ENCODE assay signal across 20 cellular contexts in the genomic region with DNA sequence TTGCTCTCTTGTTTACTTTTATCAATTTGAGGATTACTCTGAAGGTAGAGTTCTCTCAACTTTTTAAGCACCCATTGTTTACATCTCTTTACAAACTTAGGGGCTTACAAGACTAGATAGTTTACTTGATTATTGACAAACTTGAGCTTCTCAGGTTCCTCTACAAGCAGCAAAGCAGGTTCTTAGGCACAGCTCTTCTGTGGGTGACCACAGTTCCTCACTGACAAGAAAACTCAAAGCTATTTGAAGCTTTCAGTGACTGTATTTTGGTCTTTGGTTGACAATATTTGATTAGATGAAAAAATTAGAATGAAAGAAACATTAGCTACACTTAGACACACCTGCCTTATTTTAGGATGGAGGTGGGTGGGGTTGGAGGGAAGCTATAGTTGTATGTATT.
DNase-seq lines count a peak whose midpoint lies in the region; ATAC-seq and TF ChIP-seq lines count a peak whose summit lies in the region.
"Had no signal": no experiment of that assay in that cellular context is flagged by ENCODE, and none has a peak within 500 bp of the region (broad histone marks: within the 10 kb centered on the region; RNA-seq: fewer than 3 reads in every experiment).

No MANE protein-coding gene starts in this region.

- no peak for TF ChIP-seq EP300 in tibial nerve (IDR thresholded peaks at IDR 0.05)

- no peak overlapping the region for H3K4me3 Mint-ChIP-seq in CD4-positive, CD25-positive, alpha-beta regulatory T cell
- no peak overlapping the region for H3K4me3 Mint-ChIP-seq in CD4-positive, alpha-beta memory T cell
- H3K4me3 Mint-ChIP-seq in activated T-helper 2 cell treated with anti-CD3 and anti-CD28 coated beads, Interferon-gamma antibody, Interleukin-2, Interleukin-4, amounts not matched to agents 10 μg/mL and 5 μg/mL and 100 μg/mL, durations not matched to agents 14 hours and 24 hours and 36 hours (ENCODE audit: low read depth) = no peak overlapping the region
- H3K4me3 Mint-ChIP-seq in naive thymus-derived CD4-positive, alpha-beta T cell = peak overlapping the region in 1 of 10 donors; percentile 35
- H3K4me3 Mint-ChIP-seq: IgD-negative memory B cell, nephron progenitor cell had no signal

- intact Hi-C loops in CD4-positive, alpha-beta memory T cell (cut with micrococcal nuclease) = no loop called here
- intact Hi-C loops in activated T-helper 2 cell treated with anti-CD3 and anti-CD28 coated beads, Interferon-gamma antibody, Interleukin-2, Interleukin-4, amounts not matched to agents 10 μg/mL and 5 μg/mL and 100 μg/mL, durations not matched to agents 14 hours and 24 hours and 36 hours (cut with micrococcal nuclease) = loop anchor here (1.0 to 10.0 kb wide), 9 partner anchors 24 to 921 kb away; partner anchors contain the start of gene SUPT3H
- intact Hi-C loops in naive thymus-derived CD4-positive, alpha-beta T cell (cut with micrococcal nuclease) = loop anchor here (1.0 to 10.0 kb wide), 10 partner anchors 8 to 1014 kb away; partner anchors contain the start of genes CLIC5 (in 1 of the 2) and SUPT3H (in 1 of the 2)

- H3K9me3 Mint-ChIP-seq in CD4-positive, CD25-positive, alpha-beta regulatory T cell = no peaks in the 10 kb centered on the region
- H3K9me3 Mint-ChIP-seq in CD4-positive, alpha-beta memory T cell = no peaks in the 10 kb centered on the region
- H3K9me3 Mint-ChIP-seq in activated T-helper 2 cell treated with anti-CD3 and anti-CD28 coated beads, Interferon-gamma antibody, Interleukin-2, Interleukin-4, amounts not matched to agents 10 μg/mL and 5 μg/mL and 100 μg/mL, durations not matched to agents 14 hours and 24 hours and 36 hours = peaks cover 6% of the 10 kb centered on the region
- no peaks in the 10 kb centered on the region for H3K9me3 Mint-ChIP-seq in naive thymus-derived CD4-positive, alpha-beta T cell
- H3K9me3 Mint-ChIP-seq: IgD-negative memory B cell, nephron progenitor cell had no signal

- POLR2A ChIA-PET in CD4-positive, alpha-beta memory T cell (lab: Charles Lee; ENCODE audit: partially characterized antibody) = interaction anchor here (0.6 kb wide), 1 partner anchor 24 kb away, joined by 3 read pairs; no protein-coding TSS in a partner anchor
- POLR2A ChIA-PET in naive thymus-derived CD4-positive, alpha-beta T cell (lab: Charles Lee) = interaction anchor here (1.2 to 1.4 kb wide), 2 partner anchors 24 to 27 kb away, joined by 4 to 9 read pairs; no protein-coding TSS in a partner anchor

- no peak overlapping the region for H3K27ac ChIP-seq in CD4-positive, CD25-positive, alpha-beta regulatory T cell (ENCODE audit: insufficient read depth, low read length, poor library complexity, severe bottlenecking)
- no peak overlapping the region for H3K27ac ChIP-seq in CD4-positive, alpha-beta memory T cell (ENCODE audit: low read depth, low read length)
- H3K27ac ChIP-seq in tibial nerve = no peak overlapping the region
- no peak overlapping the region for H3K27ac ChIP-seq in naive thymus-derived CD4-positive, alpha-beta T cell (ENCODE audit: low read depth, low read length)
- H3K27ac ChIP-seq: BLaER1, lower lobe of right lung, RWPE1, tibial artery had no signal

- H3K27me3 ChIP-seq in CD4-positive, CD25-positive, alpha-beta regulatory T cell (ENCODE audit: control insufficient read depth, insufficient read depth, low read length) = no peaks in the 10 kb centered on the region
- H3K27me3 ChIP-seq in CD4-positive, alpha-beta memory T cell (ENCODE audit: insufficient read depth, low read length) = no peaks in the 10 kb centered on the region
- no peaks in the 10 kb centered on the region for H3K27me3 ChIP-seq in tibial nerve
- no peaks in the 10 kb centered on the region for H3K27me3 ChIP-seq in naive thymus-derived CD4-positive, alpha-beta T cell (ENCODE audit: control insufficient read depth in 2 of 2, insufficient read depth in 2 of 2, low read length in 2 of 2)
- H3K27me3 ChIP-seq: BLaER1, tibial artery had no signal

- peak overlapping the region; percentile 13 to 74 (median 33) for H3K27ac Mint-ChIP-seq in CD4-positive, CD25-positive, alpha-beta regulatory T cell
- H3K27ac Mint-ChIP-seq in CD4-positive, alpha-beta memory T cell = peak overlapping the region in 5 of 7 donors; percentile 15 to 79 (median 30)
- H3K27ac Mint-ChIP-seq in activated T-helper 2 cell treated with anti-CD3 and anti-CD28 coated beads, Interferon-gamma antibody, Interleukin-2, Interleukin-4, amounts not matched to agents 10 μg/mL and 5 μg/mL and 100 μg/mL, durations not matched to agents 14 hours and 24 hours and 36 hours = peak overlapping the region; percentile 93
- peak overlapping the region in 4 of 9 donors; percentile 14 to 87 (median 37) for H3K27ac Mint-ChIP-seq in naive thymus-derived CD4-positive, alpha-beta T cell
- H3K27ac Mint-ChIP-seq: IgD-negative memory B cell, nephron progenitor cell had no signal

- H3K27me3 Mint-ChIP-seq in CD4-positive, CD25-positive, alpha-beta regulatory T cell = no peaks in the 10 kb centered on the region
- no peaks in the 10 kb centered on the region for H3K27me3 Mint-ChIP-seq in CD4-positive, alpha-beta memory T cell
- no peaks in the 10 kb centered on the region for H3K27me3 Mint-ChIP-seq in activated T-helper 2 cell treated with anti-CD3 and anti-CD28 coated beads, Interferon-gamma antibody, Interleukin-2, Interleukin-4, amounts not matched to agents 10 μg/mL and 5 μg/mL and 100 μg/mL, durations not matched to agents 14 hours and 24 hours and 36 hours (ENCODE audit: low read depth)
- no peaks in the 10 kb centered on the region for H3K27me3 Mint-ChIP-seq in naive thymus-derived CD4-positive, alpha-beta T cell
- H3K27me3 Mint-ChIP-seq: IgD-negative memory B cell had no signal

- no peaks in the 10 kb centered on the region for H3K36me3 ChIP-seq in CD4-positive, CD25-positive, alpha-beta regulatory T cell (ENCODE audit: control insufficient read depth, insufficient read depth, low read length)
- no peaks in the 10 kb centered on the region for H3K36me3 ChIP-seq in CD4-positive, alpha-beta memory T cell (ENCODE audit: insufficient read depth, low read length)
- no peaks in the 10 kb centered on the region for H3K36me3 ChIP-seq in tibial nerve
- H3K36me3 ChIP-seq in naive thymus-derived CD4-positive, alpha-beta T cell (ENCODE audit: control insufficient read depth in 2 of 3, insufficient read depth in 3 of 3, low read length in 3 of 3) = no peaks in the 10 kb centered on the region
- H3K36me3 ChIP-seq: BLaER1, lower lobe of right lung, tibial artery had no signal

- no peaks in the 10 kb centered on the region for H3K9me3 ChIP-seq in CD4-positive, CD25-positive, alpha-beta regulatory T cell (ENCODE audit: control insufficient read depth in 2 of 2, low read length in 2 of 2)
- no peaks in the 10 kb centered on the region for H3K9me3 ChIP-seq in CD4-positive, alpha-beta memory T cell (ENCODE audit: control insufficient read depth in 1 of 2, low read length in 2 of 2)
- no peaks in the 10 kb centered on the region for H3K9me3 ChIP-seq in tibial nerve
- no peaks in the 10 kb centered on the region for H3K9me3 ChIP-seq in naive thymus-derived CD4-positive, alpha-beta T cell (ENCODE audit: control insufficient read depth in 2 of 3, low read length in 3 of 3)
- H3K9me3 ChIP-seq: BLaER1, lower lobe of right lung, tibial artery had no signal

- CTCF ChIA-PET in CD4-positive, alpha-beta memory T cell (lab: Charles Lee; ENCODE audit: partially characterized antibody) = interaction anchor here (1.4 kb wide), 1 partner anchor 345 kb away, joined by 3 read pairs; no protein-coding TSS in a partner anchor
- CTCF ChIA-PET in naive thymus-derived CD4-positive, alpha-beta T cell (lab: Charles Lee) = no interaction called here

- no peak for TF ChIP-seq CTCF in tibial nerve (IDR thresholded peaks at IDR 0.05)

- H3K4me1 Mint-ChIP-seq in CD4-positive, CD25-positive, alpha-beta regulatory T cell = peaks cover 16 to 25% (median 21%) of the 10 kb centered on the region in 4 donors
- peaks cover 21 to 28% (median 28%) of the 10 kb centered on the region in 4 donors for H3K4me1 Mint-ChIP-seq in CD4-positive, alpha-beta memory T cell
- peaks cover 36% of the 10 kb centered on the region for H3K4me1 Mint-ChIP-seq in activated T-helper 2 cell treated with anti-CD3 and anti-CD28 coated beads, Interferon-gamma antibody, Interleukin-2, Interleukin-4, amounts not matched to agents 10 μg/mL and 5 μg/mL and 100 μg/mL, durations not matched to agents 14 hours and 24 hours and 36 hours (ENCODE audit: low read depth)
- peaks cover 7 to 35% (median 26%) of the 10 kb centered on the region in 7 donors for H3K4me1 Mint-ChIP-seq in naive thymus-derived CD4-positive, alpha-beta T cell
- H3K4me1 Mint-ChIP-seq: nephron progenitor cell had no signal

- no peak for TF ChIP-seq POLR2A in tibial nerve (IDR thresholded peaks at IDR 0.05)

- no peak for DNase-seq in CD4-positive, CD25-positive, alpha-beta regulatory T cell
- DNase-seq in CD4-positive, alpha-beta memory T cell = no peak
- DNase-seq in NCI-H82 treated with DMSO at 0.1 percent for 48 hours (lab: John Stamatoyannopoulos, UW; ENCODE audit: unreplicated experiment) (peak; percentile 19), tibial nerve (ENCODE audit: low spot score in 2 of 2) (no peak), HCEC 1CT (no peak)
- DNase-seq in activated T-helper 2 cell treated with anti-CD3 and anti-CD28 coated beads, Interferon-gamma antibody, Interleukin-2, Interleukin-4, amounts not matched to agents 10 μg/mL and 5 μg/mL and 100 μg/mL, durations not matched to agents 14 hours and 24 hours and 36 hours (ENCODE audit: low spot score) = no peak
- no peak for DNase-seq in naive thymus-derived CD4-positive, alpha-beta T cell
- DNase-seq: activated CD4-positive, CD25-positive, alpha-beta regulatory T cell; amniotic stem cell; kidney glomerular epithelial cell; lower lobe of right lung; NCI-H1105; NCI-H187 treated with DMSO at 0.1 percent for 48 hours; NCI-H510A treated with DMSO at 0.1 percent for 48 hours; nephron progenitor cell; stimulated activated CD4-positive, alpha-beta T cell treated with anti-CD3 and anti-CD28 coated beads, Interleukin-4, amount 100 ng/mL, for 1 hour; tibial artery had no signal

- peaks cover 4% of the 10 kb centered on the region for H3K36me3 Mint-ChIP-seq in CD4-positive, CD25-positive, alpha-beta regulatory T cell
- H3K36me3 Mint-ChIP-seq in CD4-positive, alpha-beta memory T cell = no peaks in the 10 kb centered on the region
- peaks cover 37% of the 10 kb centered on the region for H3K36me3 Mint-ChIP-seq in activated T-helper 2 cell treated with anti-CD3 and anti-CD28 coated beads, Interferon-gamma antibody, Interleukin-2, Interleukin-4, amounts not matched to agents 10 μg/mL and 5 μg/mL and 100 μg/mL, durations not matched to agents 14 hours and 24 hours and 36 hours (ENCODE audit: low read depth)
- peaks cover 0 to 10% (median 4%) of the 10 kb centered on the region in 5 donors for H3K36me3 Mint-ChIP-seq in naive thymus-derived CD4-positive, alpha-beta T cell

- no peak overlapping the region for H3K4me3 ChIP-seq in CD4-positive, CD25-positive, alpha-beta regulatory T cell (ENCODE audit: low read depth, low read length)
- H3K4me3 ChIP-seq in CD4-positive, alpha-beta memory T cell (ENCODE audit: low read length in 2 of 2) = no peak overlapping the region
- no peak overlapping the region for H3K4me3 ChIP-seq in tibial nerve
- H3K4me3 ChIP-seq in naive thymus-derived CD4-positive, alpha-beta T cell (ENCODE audit: low read length) = no peak overlapping the region
- H3K4me3 ChIP-seq: BLaER1, lower lobe of right lung, tibial artery had no signal

- H3K4me1 ChIP-seq in CD4-positive, CD25-positive, alpha-beta regulatory T cell (ENCODE audit: control insufficient read depth, insufficient read depth, low read length, poor library complexity, severe bottlenecking) = peaks cover 9% of the 10 kb centered on the region
- H3K4me1 ChIP-seq in CD4-positive, alpha-beta memory T cell (ENCODE audit: insufficient read depth, low read length) = peaks cover 23% of the 10 kb centered on the region
- no peaks in the 10 kb centered on the region for H3K4me1 ChIP-seq in tibial nerve
- H3K4me1 ChIP-seq in naive thymus-derived CD4-positive, alpha-beta T cell (ENCODE audit: control insufficient read depth in 2 of 2, insufficient read depth in 2 of 2, low read length in 2 of 2) = peaks cover 4 to 7% of the 10 kb centered on the region in 2 donors
- H3K4me1 ChIP-seq: BLaER1, lower lobe of right lung, tibial artery had no signal

- ATAC-seq in CD4-positive, CD25-positive, alpha-beta regulatory T cell (ENCODE audit: low read depth in 2 of 2) = no peak
- ATAC-seq in naive thymus-derived CD4-positive, alpha-beta T cell = no peak
- ATAC-seq: lower lobe of right lung had no signal
